ENCODE assay signal across 8 cellular contexts in the genomic region with DNA sequence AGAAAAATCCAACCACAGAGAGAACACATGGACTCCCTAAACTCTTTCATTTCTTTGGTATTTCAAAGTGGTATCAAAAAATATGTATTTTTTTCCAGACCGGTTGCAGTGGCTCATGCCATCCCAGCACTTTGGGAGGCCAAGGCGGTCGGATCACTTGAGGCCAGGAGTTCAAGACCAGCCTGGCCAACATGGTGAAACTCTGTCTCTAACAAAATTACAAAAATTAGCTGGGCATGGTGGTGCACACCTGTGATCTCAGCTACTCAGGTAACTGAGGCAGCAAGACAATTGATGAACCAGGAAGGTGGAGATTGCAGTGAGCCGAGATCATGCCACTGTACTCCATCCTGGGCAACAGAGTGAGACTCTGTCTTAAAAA.
A peak's percentile ranks its signal among the peaks of the same experiment; 100 is the strongest.
DNase-seq lines count a peak whose midpoint lies in the region; ATAC-seq, FAIRE-seq and TF ChIP-seq lines count a peak whose summit lies in the region.
"Not testable (repeated sequence)": the region's sequence is repeated elsewhere in the genome, so short reads cannot be mapped to it uniquely, and the experiment has no call there.

No MANE protein-coding gene starts in this region.

- peaks cover 24% of the 10 kb centered on the region for H3K9me1 ChIP-seq in IMR-90 (ENCODE audit: insufficient read depth, low read length)

- H3K79me1 ChIP-seq in IMR-90 (ENCODE audit: low read depth in 1 of 2, low read length in 2 of 2) (peaks cover 11 to 60% of the 10 kb centered on the region in 2 experiments), mesenchymal stem cell (replicated peaks; ENCODE audit: low read length, poor library complexity, severe bottlenecking) (peaks cover 22% of the 10 kb centered on the region), trophoblast cell (ENCODE audit: low read length) (peaks cover 26% of the 10 kb centered on the region)

- not testable (repeated sequence) for H2AK9ac ChIP-seq in IMR-90 (replicated peaks; ENCODE audit: low read depth, low read length, poor library complexity)

- not testable (repeated sequence) for H3K36me3 Mint-ChIP-seq in Caco-2 (ENCODE audit: insufficient read depth, unreplicated experiment); astrocyte (ENCODE audit: low read depth, unreplicated experiment)
- peaks cover 19% of the 10 kb centered on the region for H3K36me3 Mint-ChIP-seq in type B pancreatic cell

- TF ChIP-seq POLR2A in IMR-90 (IDR thresholded peaks at IDR 0.05; ENCODE audit: low read depth, low read length) = not testable (repeated sequence)

- peak overlapping the region; percentile 91 for H3K27ac ChIP-seq in IMR-90 (ENCODE audit: insufficient read depth, low read length)
- H3K27ac ChIP-seq in RWPE1 = peak overlapping the region; percentile 58; the same call in 1 of the 2 replicates
- H3K27ac ChIP-seq in astrocyte (ENCODE audit: low read depth, low read length) = peak overlapping the region; percentile 22
- peak overlapping the region; percentile 97 for H3K27ac ChIP-seq in epithelial cell of prostate
- H3K27ac ChIP-seq in mesenchymal stem cell (ENCODE audit: low read length, poor library complexity, severe bottlenecking) = peak overlapping the region; percentile 98
- peak overlapping the region; percentile 46 for H3K27ac ChIP-seq in trophoblast cell (ENCODE audit: low read depth, low read length)

- peaks cover 66% of the 10 kb centered on the region for H3K4me1 ChIP-seq in Caco-2
- H3K4me1 ChIP-seq in IMR-90 (ENCODE audit: control insufficient read depth, insufficient read depth, low read length) = peaks cover 28% of the 10 kb centered on the region
- peaks cover 20% of the 10 kb centered on the region for H3K4me1 ChIP-seq in astrocyte (ENCODE audit: insufficient read depth, low read length)
- H3K4me1 ChIP-seq in mesenchymal stem cell (ENCODE audit: control insufficient read depth, insufficient read depth, low read depth, low read length) = peaks cover 20% of the 10 kb centered on the region
- peaks cover 4 to 20% of the 10 kb centered on the region in 2 experiments for H3K4me1 ChIP-seq in trophoblast cell (ENCODE audit: control insufficient read depth in 1 of 2, insufficient read depth in 2 of 2, low read length in 2 of 2)

- H3K14ac ChIP-seq in IMR-90 (replicated peaks; ENCODE audit: low read depth, low read length) = peak overlapping the region; percentile 93
- H3K14ac ChIP-seq in mesenchymal stem cell (ENCODE audit: low read length in 2 of 2); trophoblast cell (ENCODE audit: low read length): not testable (repeated sequence)

- peak overlapping the region; percentile 83; the same call in 1 of the 2 replicates for H3K23ac ChIP-seq in IMR-90 (ENCODE audit: low read depth, low read length)
- H3K23ac ChIP-seq in mesenchymal stem cell (ENCODE audit: low read length in 2 of 2); trophoblast cell (ENCODE audit: low read length): not testable (repeated sequence)

- H2BK120ac ChIP-seq in IMR-90 (ENCODE audit: low read depth, low read length) (peak overlapping the region; percentile 98), trophoblast cell (ENCODE audit: insufficient read depth, low read length, poor library complexity) (peak overlapping the region; percentile 24)
- H2BK120ac ChIP-seq in mesenchymal stem cell (ENCODE audit: low read depth, low read length) = not testable (repeated sequence)

- H3K4me3 ChIP-seq in Caco-2 (ENCODE audit: low read depth, low read length); IMR-90 (ENCODE audit: insufficient read depth, low read depth, low read length); astrocyte (ENCODE audit: insufficient read depth, low read depth, low read length); mesenchymal stem cell (ENCODE audit: insufficient read depth in 1 of 2, low read depth in 1 of 2, low read length in 2 of 2); trophoblast cell (ENCODE audit: low read depth, low read length): not testable (repeated sequence)

- ATAC-seq in IMR-90 (ENCODE audit: low read depth) = not testable (repeated sequence)

- H4K91ac ChIP-seq in IMR-90 (ENCODE audit: insufficient read depth, low read depth, low read length) (peak overlapping the region; percentile 98), trophoblast cell (ENCODE audit: low read depth, low read length) (peak overlapping the region; percentile 58)
- H4K91ac ChIP-seq in mesenchymal stem cell (ENCODE audit: low read length) = not testable (repeated sequence)

- BruUV-seq in Caco-2 (replicated peaks; lab: Mats Ljungman, UMichigan); IMR-90 (replicated peaks; lab: Mats Ljungman, UMichigan): not testable (repeated sequence)

- DNase-seq in Caco-2; IMR-90; RWPE1 (ENCODE audit: low spot score); astrocyte (ENCODE audit: low read depth); epithelial cell of prostate (ENCODE audit: low read depth, low spot score); mesenchymal stem cell; trophoblast cell; type B pancreatic cell (ENCODE audit: extremely low spot score, unreplicated experiment): not testable (repeated sequence)

- peak overlapping the region; percentile 93 for H2BK20ac ChIP-seq in IMR-90 (ENCODE audit: low read depth, low read length)

- H3K36me3 ChIP-seq in Caco-2 (ENCODE audit: control insufficient read depth, insufficient read depth, low read length); IMR-90 (ENCODE audit: control insufficient read depth, insufficient read depth, low read length); astrocyte (ENCODE audit: insufficient read depth, low read length); trophoblast cell (ENCODE audit: control insufficient read depth in 1 of 2, insufficient read depth in 2 of 2, low read length in 2 of 2): not testable (repeated sequence)
- peaks cover 3 to 12% of the 10 kb centered on the region in 2 experiments for H3K36me3 ChIP-seq in mesenchymal stem cell (ENCODE audit: control insufficient read depth in 1 of 2, insufficient read depth in 2 of 2, low read depth in 1 of 2, low read length in 2 of 2)

- peak overlapping the region; percentile 75; the same call in 2 of the 3 replicates for H2BK15ac ChIP-seq in IMR-90 (ENCODE audit: low read depth, low read length)
- H2BK15ac ChIP-seq in mesenchymal stem cell (ENCODE audit: low read depth, poor library complexity, severe bottlenecking) = not testable (repeated sequence)

- not testable (repeated sequence) for FAIRE-seq in astrocyte (lab: Jason Lieb, UNC)

- H3K27me3 ChIP-seq in Caco-2 (replicated peaks; ENCODE audit: control insufficient read depth, insufficient read depth, low read length); IMR-90 (ENCODE audit: control insufficient read depth, insufficient read depth, low read length); astrocyte (ENCODE audit: insufficient read depth, low read length); mesenchymal stem cell (ENCODE audit: control insufficient read depth in 1 of 2, insufficient read depth in 1 of 2, low read length in 2 of 2); trophoblast cell (ENCODE audit: insufficient read depth, low read length): not testable (repeated sequence)

- peak overlapping the region; percentile 46; the same call in 1 of the 2 replicates for H3K9ac ChIP-seq in IMR-90 (ENCODE audit: low read depth, low read length)
- not testable (repeated sequence) for H3K9ac ChIP-seq in astrocyte (ENCODE audit: low read length); mesenchymal stem cell (ENCODE audit: low read length); trophoblast cell (ENCODE audit: low read length)

- CTCF ChIA-PET in Caco-2 (lab: Charles Lee); IMR-90 (lab: Yijun Ruan, JAX): not testable (repeated sequence)
- CTCF ChIA-PET in RWPE1 (lab: Yijun Ruan, JAX) = interaction anchor here (0.7 kb wide), 1 partner anchor 42 kb away, joined by 4 read pairs; no protein-coding TSS in a partner anchor

- POLR2A ChIA-PET in Caco-2 (lab: Charles Lee); IMR-90 (lab: Charles Lee; ENCODE audit: unreplicated experiment); RWPE1 (lab: Yijun Ruan, JAX; ENCODE audit: low non-redundant PET): not testable (repeated sequence)

- peak overlapping the region; percentile 51; the same call in 1 of the 2 replicates for H3K4me2 ChIP-seq in IMR-90 (ENCODE audit: low read depth, low read length)
- peak overlapping the region; percentile 81 for H3K4me2 ChIP-seq in astrocyte (ENCODE audit: low read length)
- H3K4me2 ChIP-seq in mesenchymal stem cell (ENCODE audit: low read length, poor library complexity, severe bottlenecking); trophoblast cell (ENCODE audit: low read length): not testable (repeated sequence)

- WGBS in IMR-90 (ENCODE audit: extremely low coverage in 2 of 2, insufficient read length in 1 of 2), 2 experiments = 90% methylated on average over 2 of the region's 4 CpGs; no CpG with 5 or more reads in 1 of the 2 experiments
- 78% methylated on average over 4 of the region's 4 CpGs for WGBS in mesenchymal stem cell
- no CpG with 5 or more reads among the region's 4 CpGs for WGBS in trophoblast cell (ENCODE audit: extremely low coverage, insufficient coverage, insufficient read length)

- not testable (repeated sequence) for H2AFZ ChIP-seq in IMR-90 (replicated peaks; ENCODE audit: low read length, poor library complexity); astrocyte (ENCODE audit: low read depth, low read length); mesenchymal stem cell (ENCODE audit: low read depth, low read length); trophoblast cell (ENCODE audit: insufficient read depth, low read length, poor library complexity)

- H4K8ac ChIP-seq in IMR-90 (ENCODE audit: low read depth in 2 of 2, low read length in 2 of 2) = peak overlapping the region; percentile 88 to 94; a peak in 3 of 4 replicates
- peak overlapping the region; percentile 71 for H4K8ac ChIP-seq in mesenchymal stem cell (ENCODE audit: low read length)
- not testable (repeated sequence) for H4K8ac ChIP-seq in trophoblast cell (ENCODE audit: low read depth, low read length)

- peaks cover 61% of the 10 kb centered on the region for H3K4me1 Mint-ChIP-seq in Caco-2 (ENCODE audit: low read depth, unreplicated experiment)
- H3K4me1 Mint-ChIP-seq in astrocyte (ENCODE audit: low read depth, unreplicated experiment) = peaks cover 46% of the 10 kb centered on the region
- H3K4me1 Mint-ChIP-seq in type B pancreatic cell (ENCODE audit: unreplicated experiment) = not testable (repeated sequence)

- dilution Hi-C loops in IMR-90 (cut with HindIII; ENCODE audit: low sequenced_read_pairs, unreplicated experiment) = not testable (repeated sequence)

- H2AK5ac ChIP-seq in IMR-90 (ENCODE audit: low read depth, low read length) (peak overlapping the region; percentile 87), mesenchymal stem cell (ENCODE audit: low read length, severe bottlenecking) (peak overlapping the region; percentile 85)
- not testable (repeated sequence) for H2AK5ac ChIP-seq in trophoblast cell (ENCODE audit: low read length)

- not testable (repeated sequence) for TF ChIP-seq CTCF in Caco-2 (IDR thresholded peaks at IDR 0.05; ENCODE audit: insufficient read depth in 1 of 2, low read depth in 1 of 2, low read length in 1 of 2, severe bottlenecking in 1 of 2, unreplicated experiment in 1 of 2); IMR-90 (conservative IDR thresholded peaks at IDR 0.05; ENCODE audit: low read depth, low read length); RWPE1 (conservative IDR thresholded peaks at IDR 0.05; ENCODE audit: low read depth); astrocyte (IDR thresholded peaks at IDR 0.05; ENCODE audit: insufficient read depth, low read depth, low read length); type B pancreatic cell (conservative IDR thresholded peaks at IDR 0.05)

- intact Hi-C loops in Caco-2 (cut with micrococcal nuclease; ENCODE audit: unreplicated experiment) = loop anchor here (2.0 to 5.0 kb wide), 3 partner anchors 37 to 95 kb away; no protein-coding TSS in a partner anchor
- intact Hi-C loops in IMR-90 (cut with micrococcal nuclease) = not testable (repeated sequence)

- H3K9me3 ChIP-seq in Caco-2; IMR-90 (ENCODE audit: control insufficient read depth, insufficient read depth, low read length); astrocyte (ENCODE audit: insufficient read depth, low read depth, low read length); mesenchymal stem cell (ENCODE audit: control insufficient read depth, low read length); trophoblast cell (ENCODE audit: insufficient read depth, low read depth, low read length): not testable (repeated sequence)

- not testable (repeated sequence) for H3K27me3 Mint-ChIP-seq in Caco-2 (ENCODE audit: insufficient read depth, unreplicated experiment); astrocyte (ENCODE audit: low read depth, unreplicated experiment); type B pancreatic cell

- H3K18ac ChIP-seq in IMR-90 (ENCODE audit: low read depth, low read length) = peak overlapping the region; percentile 93
- H3K18ac ChIP-seq in mesenchymal stem cell (ENCODE audit: low read depth in 1 of 2, low read length in 2 of 2); trophoblast cell (ENCODE audit: low read length): not testable (repeated sequence)

- H2BK12ac ChIP-seq in mesenchymal stem cell (ENCODE audit: low read length in 2 of 2) = not testable (repeated sequence)
- H2BK12ac ChIP-seq in trophoblast cell (ENCODE audit: low read length) = peak overlapping the region; percentile 42

- peaks cover 11% of the 10 kb centered on the region for H3K9me3 Mint-ChIP-seq in Caco-2 (ENCODE audit: unreplicated experiment)
- not testable (repeated sequence) for H3K9me3 Mint-ChIP-seq in astrocyte (ENCODE audit: unreplicated experiment); type B pancreatic cell

- peak overlapping the region; percentile 94 for H3K4ac ChIP-seq in IMR-90 (ENCODE audit: low read depth, low read length)
- H3K4ac ChIP-seq in mesenchymal stem cell (ENCODE audit: low read depth in 1 of 2, low read length in 2 of 2); trophoblast cell (ENCODE audit: low read depth, low read length): not testable (repeated sequence)

- not testable (repeated sequence) for H3K79me2 ChIP-seq in astrocyte (ENCODE audit: insufficient read depth, low read length); trophoblast cell (ENCODE audit: control insufficient read depth, insufficient read depth, low read length, poor library complexity)

- H4K12ac ChIP-seq in trophoblast cell (ENCODE audit: low read depth, low read length) = not testable (repeated sequence)

- H4K5ac ChIP-seq in IMR-90 (ENCODE audit: low read depth, low read length) = peak overlapping the region; percentile 91

- peak overlapping the region; percentile 53 for H3K56ac ChIP-seq in IMR-90 (ENCODE audit: extremely low read depth, insufficient read depth, low read length)

- peak overlapping the region; percentile 98 for H2BK5ac ChIP-seq in IMR-90 (ENCODE audit: low read depth, low read length, poor library complexity, severe bottlenecking)
- not testable (repeated sequence) for H2BK5ac ChIP-seq in mesenchymal stem cell (ENCODE audit: low read depth, low read length, poor library complexity, severe bottlenecking); trophoblast cell (ENCODE audit: low read depth, low read length, poor library complexity)

- not testable (repeated sequence) for TF ChIP-seq RAD21 in IMR-90 (IDR thresholded peaks at IDR 0.05; ENCODE audit: low read length)

- in situ Hi-C loops in IMR-90 (cut with MboI; ENCODE audit: low sequenced_read_pairs) = loop anchor here (5.0 to 10.0 kb wide), 2 partner anchors 63 to 185 kb away; no protein-coding TSS in a partner anchor

- peak overlapping the region; percentile 31 for H3K4me3 Mint-ChIP-seq in Caco-2 (ENCODE audit: unreplicated experiment)
- not testable (repeated sequence) for H3K4me3 Mint-ChIP-seq in astrocyte (ENCODE audit: unreplicated experiment); type B pancreatic cell

- peak overlapping the region; percentile 96 for H3K27ac Mint-ChIP-seq in Caco-2 (ENCODE audit: unreplicated experiment)
- H3K27ac Mint-ChIP-seq in astrocyte (ENCODE audit: unreplicated experiment) = peak overlapping the region; percentile 91
- H3K27ac Mint-ChIP-seq in type B pancreatic cell = peak overlapping the region; percentile 4

- not testable (repeated sequence) for H4K20me1 ChIP-seq in IMR-90 (ENCODE audit: insufficient read depth, low read length); astrocyte (ENCODE audit: insufficient read depth, low read length)

Comparison
In these comparisons a context has a peak if more than half of its experiments do, and no peak if none do; other contexts are left out.
1. H3K27ac Mint-ChIP-seq: peak in every context shown above with its lines; median percentile 96 in Caco-2; 91 in astrocyte; 4 in type B pancreatic cell.
2. H3K27ac ChIP-seq: peak in every context shown above with its lines; median percentile 98 in mesenchymal stem cell; 97 in epithelial cell of prostate; 91 in IMR-90; 58 in RWPE1; 46 in trophoblast cell; 22 in astrocyte.